ENCODE assay signal across 29 cellular contexts in genomic region chr4:121147923-121148443, GRCh38. TPM values are rescaled to one million over a fixed set of nuclear protein-coding genes. Genes with fewer than 3 reads are reported as not detected.
DNase-seq lines count a peak whose midpoint lies in the region; ATAC-seq lines count a peak whose summit lies in the region.
"Had no signal": no experiment of that assay in that cellular context is flagged by ENCODE, and none has a peak within 500 bp of the region (broad histone marks: within the 10 kb centered on the region; RNA-seq: fewer than 3 reads in every experiment).

No MANE protein-coding gene starts in this region.

- peak overlapping the region; percentile 35 for H3K9ac ChIP-seq in GM23248

- peak overlapping the region; percentile 70 for H3K4me2 ChIP-seq in GM23248 (ENCODE audit: unreplicated experiment)

- in situ Hi-C loops in GM23248 (cut with MboI), result no loop called here

- no peak overlapping the region for H3K4me3 Mint-ChIP-seq in activated T-helper 2 cell treated with anti-CD3 and anti-CD28 coated beads, Interferon-gamma antibody, Interleukin-2, Interleukin-4, amounts not matched to agents 10 μg/mL and 5 μg/mL and 100 μg/mL, durations not matched to agents 14 hours and 24 hours and 36 hours (ENCODE audit: low read depth)
- peak overlapping the region in 1 of 2 donors; percentile 10 for H3K4me3 Mint-ChIP-seq in stimulated activated naive CD8-positive, alpha-beta T cell treated with anti-CD3 and anti-CD28 coated beads, Interleukin-15, amount 100 ng/mL, for 72 hours
- no peak overlapping the region for H3K4me3 Mint-ChIP-seq in activated T-helper 1 cell treated with anti-CD3 and anti-CD28 coated beads, Interleukin-12 subunit alpha, Interleukin-12 subunit beta, Interleukin-2, Interleukin-4 antibody, amounts not matched to agents 30 ng/mL and 10 ng/mL and 1 ng/mL, durations not matched to agents 14 hours and 24 hours and 36 hours
- H3K4me3 Mint-ChIP-seq: activated CD4-positive, alpha-beta T cell treated with anti-CD3 and anti-CD28 coated beads, Interleukin-2, amount 10 ng/mL, durations not matched to agents 7 days and 5 days; mesothelial cell of epicardium had no signal

- peaks cover 45% of the 10 kb centered on the region for H3K4me1 Mint-ChIP-seq in activated T-helper 2 cell treated with anti-CD3 and anti-CD28 coated beads, Interferon-gamma antibody, Interleukin-2, Interleukin-4, amounts not matched to agents 10 μg/mL and 5 μg/mL and 100 μg/mL, durations not matched to agents 14 hours and 24 hours and 36 hours (ENCODE audit: low read depth)
- H3K4me1 Mint-ChIP-seq in stimulated activated naive CD8-positive, alpha-beta T cell treated with anti-CD3 and anti-CD28 coated beads, Interleukin-15, amount 100 ng/mL, for 72 hours, result peaks cover 72% of the 10 kb centered on the region
- H3K4me1 Mint-ChIP-seq in activated T-helper 1 cell treated with anti-CD3 and anti-CD28 coated beads, Interleukin-12 subunit alpha, Interleukin-12 subunit beta, Interleukin-2, Interleukin-4 antibody, amounts not matched to agents 30 ng/mL and 10 ng/mL and 1 ng/mL, durations not matched to agents 14 hours and 24 hours and 36 hours (ENCODE audit: low read depth), result peaks cover 58% of the 10 kb centered on the region

- H3K27me3 Mint-ChIP-seq in activated T-helper 2 cell treated with anti-CD3 and anti-CD28 coated beads, Interferon-gamma antibody, Interleukin-2, Interleukin-4, amounts not matched to agents 10 μg/mL and 5 μg/mL and 100 μg/mL, durations not matched to agents 14 hours and 24 hours and 36 hours (ENCODE audit: low read depth), result peaks cover 6% of the 10 kb centered on the region
- H3K27me3 Mint-ChIP-seq in stimulated activated naive CD8-positive, alpha-beta T cell treated with anti-CD3 and anti-CD28 coated beads, Interleukin-15, amount 100 ng/mL, for 72 hours, result no peaks in the 10 kb centered on the region
- peaks cover 3% of the 10 kb centered on the region for H3K27me3 Mint-ChIP-seq in activated T-helper 1 cell treated with anti-CD3 and anti-CD28 coated beads, Interleukin-12 subunit alpha, Interleukin-12 subunit beta, Interleukin-2, Interleukin-4 antibody, amounts not matched to agents 30 ng/mL and 10 ng/mL and 1 ng/mL, durations not matched to agents 14 hours and 24 hours and 36 hours (ENCODE audit: insufficient read depth)

- peak overlapping the region; percentile 53 for H3K27ac ChIP-seq in GM23248
- H3K27ac ChIP-seq: esophagus muscularis mucosa, left ventricle myocardium inferior, prostate gland, SK-N-MC had no signal

- peak overlapping the region; percentile 31 for H3K4me3 ChIP-seq in GM23248
- H3K4me3 ChIP-seq: esophagus muscularis mucosa, left ventricle myocardium inferior, prostate gland, SK-N-MC, upper lobe of left lung had no signal

- H4K20me1 ChIP-seq in GM23248 (ENCODE audit: insufficient read depth), result no peaks in the 10 kb centered on the region

- no peaks in the 10 kb centered on the region for H3K79me2 ChIP-seq in GM23248 (ENCODE audit: insufficient read depth)

- H3K9me3 Mint-ChIP-seq in activated T-helper 2 cell treated with anti-CD3 and anti-CD28 coated beads, Interferon-gamma antibody, Interleukin-2, Interleukin-4, amounts not matched to agents 10 μg/mL and 5 μg/mL and 100 μg/mL, durations not matched to agents 14 hours and 24 hours and 36 hours, result no peaks in the 10 kb centered on the region
- H3K9me3 Mint-ChIP-seq in stimulated activated naive CD8-positive, alpha-beta T cell treated with anti-CD3 and anti-CD28 coated beads, Interleukin-15, amount 100 ng/mL, for 72 hours, result no peaks in the 10 kb centered on the region
- H3K9me3 Mint-ChIP-seq in activated T-helper 1 cell treated with anti-CD3 and anti-CD28 coated beads, Interleukin-12 subunit alpha, Interleukin-12 subunit beta, Interleukin-2, Interleukin-4 antibody, amounts not matched to agents 30 ng/mL and 10 ng/mL and 1 ng/mL, durations not matched to agents 14 hours and 24 hours and 36 hours, result peaks cover 3% of the 10 kb centered on the region
- H3K9me3 Mint-ChIP-seq: mesothelial cell of epicardium; naive thymus-derived CD4-positive, alpha-beta T cell had no signal

- no peaks in the 10 kb centered on the region for H3K9me2 ChIP-seq in GM23248 (ENCODE audit: insufficient read depth)

- ATAC-seq in stimulated activated naive CD8-positive, alpha-beta T cell treated with anti-CD3 and anti-CD28 coated beads, Interleukin-15, amount 100 ng/mL, for 72 hours, result peak; percentile 24
- no peak for ATAC-seq in GM18519 (IDR thresholded peaks at IDR 0.05; ENCODE audit: low FRiP score, unreplicated experiment)
- ATAC-seq: HCT116; naive thymus-derived CD4-positive, alpha-beta T cell; sciatic nerve had no signal

- WGBS in GM23248 (ENCODE audit: low coverage in 1 of 2, low lambda C conversion rate in 2 of 2, missing lambda C conversion rate in 2 of 2), 2 experiments, result 0% methylated on average over 4 of the region's 4 CpGs

- H3K36me3 ChIP-seq in GM23248 (ENCODE audit: low read depth), result no peaks in the 10 kb centered on the region
- H3K36me3 ChIP-seq: BE2C, esophagus muscularis mucosa, left ventricle myocardium inferior, prostate gland, upper lobe of left lung had no signal

- H3F3A ChIP-seq in GM23248 (ENCODE audit: insufficient read depth), result peaks cover 21% of the 10 kb centered on the region

- H3K9me3 ChIP-seq in GM23248 (ENCODE audit: low read depth), result no peaks in the 10 kb centered on the region
- H3K9me3 ChIP-seq: BE2C, esophagus muscularis mucosa, left ventricle myocardium inferior, prostate gland, upper lobe of left lung had no signal

- peaks cover 51% of the 10 kb centered on the region for H3K4me1 ChIP-seq in GM23248 (ENCODE audit: insufficient read depth)
- H3K4me1 ChIP-seq: BE2C, esophagus muscularis mucosa, left ventricle myocardium inferior, prostate gland, upper lobe of left lung had no signal

- peak overlapping the region; percentile 58 for H3K27ac Mint-ChIP-seq in activated T-helper 2 cell treated with anti-CD3 and anti-CD28 coated beads, Interferon-gamma antibody, Interleukin-2, Interleukin-4, amounts not matched to agents 10 μg/mL and 5 μg/mL and 100 μg/mL, durations not matched to agents 14 hours and 24 hours and 36 hours
- no peak overlapping the region for H3K27ac Mint-ChIP-seq in stimulated activated naive CD8-positive, alpha-beta T cell treated with anti-CD3 and anti-CD28 coated beads, Interleukin-15, amount 100 ng/mL, for 72 hours
- H3K27ac Mint-ChIP-seq in activated T-helper 1 cell treated with anti-CD3 and anti-CD28 coated beads, Interleukin-12 subunit alpha, Interleukin-12 subunit beta, Interleukin-2, Interleukin-4 antibody, amounts not matched to agents 30 ng/mL and 10 ng/mL and 1 ng/mL, durations not matched to agents 14 hours and 24 hours and 36 hours, result no peak overlapping the region
- H3K27ac Mint-ChIP-seq: activated CD4-positive, alpha-beta T cell treated with anti-CD3 and anti-CD28 coated beads, Interleukin-2, amount 10 ng/mL, durations not matched to agents 7 days and 5 days had no signal

- intact Hi-C loops in activated T-helper 2 cell treated with anti-CD3 and anti-CD28 coated beads, Interferon-gamma antibody, Interleukin-2, Interleukin-4, amounts not matched to agents 10 μg/mL and 5 μg/mL and 100 μg/mL, durations not matched to agents 14 hours and 24 hours and 36 hours (cut with micrococcal nuclease), result loop anchor here (1.0 kb wide), 1 partner anchor 10 kb away; no protein-coding TSS in a partner anchor
- intact Hi-C loops in activated T-helper 1 cell treated with anti-CD3 and anti-CD28 coated beads, Interleukin-12 subunit alpha, Interleukin-12 subunit beta, Interleukin-2, Interleukin-4 antibody, amounts not matched to agents 30 ng/mL and 10 ng/mL and 1 ng/mL, durations not matched to agents 14 hours and 24 hours and 36 hours (cut with micrococcal nuclease), result no loop called here

- H2AFZ ChIP-seq in GM23248, result peak overlapping the region; percentile 52

- H3K27me3 ChIP-seq in GM23248 (replicated peaks; ENCODE audit: insufficient read depth), result no peaks in the 10 kb centered on the region
- H3K27me3 ChIP-seq: BE2C, esophagus muscularis mucosa, upper lobe of left lung had no signal

- DNase-seq in AG20443 (ENCODE audit: low spot score) (peak; percentile 64), GM23248 (peak; percentile 84), NCI-H510A (lab: John Stamatoyannopoulos, UW) (no peak)
- no peak for DNase-seq in activated T-helper 2 cell treated with anti-CD3 and anti-CD28 coated beads, Interferon-gamma antibody, Interleukin-2, Interleukin-4, amounts not matched to agents 10 μg/mL and 5 μg/mL and 100 μg/mL, durations not matched to agents 14 hours and 24 hours and 36 hours (ENCODE audit: low spot score)
- DNase-seq in stimulated activated naive CD8-positive, alpha-beta T cell treated with anti-CD3 and anti-CD28 coated beads, Interleukin-15, amount 100 ng/mL, for 72 hours, result no peak
- DNase-seq in activated T-helper 1 cell treated with anti-CD3 and anti-CD28 coated beads, Interleukin-12 subunit alpha, Interleukin-12 subunit beta, Interleukin-2, Interleukin-4 antibody, amounts not matched to agents 30 ng/mL and 10 ng/mL and 1 ng/mL, durations not matched to agents 14 hours and 24 hours and 36 hours (ENCODE audit: low spot score), result no peak
- DNase-seq: activated CD4-positive, alpha-beta T cell treated with anti-CD3 and anti-CD28 coated beads, Interleukin-2, amount 10 ng/mL, durations not matched to agents 7 days and 5 days; activated effector memory CD4-positive, alpha-beta T cell treated with Interleukin-2 at 50 U/mL for 16 hours; BE2C; dermis blood vessel endothelial cell; KBM-7; left ventricle myocardium inferior; MM.1S; naive thymus-derived CD4-positive, alpha-beta T cell; NCI-H2029; NCI-H345; NCI-H82; RPMI8226; stimulated activated CD4-positive, alpha-beta T cell treated with anti-CD3 and anti-CD28 coated beads, Interleukin-12 subunit alpha, Interleukin-12 subunit beta, amount 100 ng/mL, for 4 hours; stimulated activated CD4-positive, alpha-beta T cell treated with anti-CD3 and anti-CD28 coated beads, Interleukin-4, amount 100 ng/mL, for 1 hour; substantia nigra; upper lobe of left lung had no signal

- H3K36me3 Mint-ChIP-seq in activated T-helper 2 cell treated with anti-CD3 and anti-CD28 coated beads, Interferon-gamma antibody, Interleukin-2, Interleukin-4, amounts not matched to agents 10 μg/mL and 5 μg/mL and 100 μg/mL, durations not matched to agents 14 hours and 24 hours and 36 hours (ENCODE audit: low read depth), result peaks cover 38% of the 10 kb centered on the region
- peaks cover 27% of the 10 kb centered on the region for H3K36me3 Mint-ChIP-seq in activated T-helper 1 cell treated with anti-CD3 and anti-CD28 coated beads, Interleukin-12 subunit alpha, Interleukin-12 subunit beta, Interleukin-2, Interleukin-4 antibody, amounts not matched to agents 30 ng/mL and 10 ng/mL and 1 ng/mL, durations not matched to agents 14 hours and 24 hours and 36 hours (ENCODE audit: low read depth)
- H3K36me3 Mint-ChIP-seq: mesothelial cell of epicardium had no signal

RNA-seq across cellular contexts. Expression of gene TNIP3, which starts 16.1 kb away (rescaled TPM):
- total RNA-seq in GM23248 (2014; rRNA removed; shearing (Covaris generic)), result 0.76 and 1.4 TPM in 2 replicates
- polyA plus RNA-seq in GM23248 (2016; fragmentation: Nextera tagmentation; extraction: Ambion mirVana), result 2.2 TPM in 2 replicates
- 9.2 TPM in 2 replicates for total RNA-seq in activated T-helper 2 cell treated with anti-CD3 and anti-CD28 coated beads, Interferon-gamma antibody, Interleukin-2, Interleukin-4, amounts not matched to agents 10 μg/mL and 5 μg/mL and 100 μg/mL, durations not matched to agents 14 hours and 24 hours and 36 hours
- total RNA-seq in activated T-helper 1 cell treated with anti-CD3 and anti-CD28 coated beads, Interleukin-12 subunit alpha, Interleukin-12 subunit beta, Interleukin-2, Interleukin-4 antibody, amounts not matched to agents 30 ng/mL and 10 ng/mL and 1 ng/mL, durations not matched to agents 14 hours and 24 hours and 36 hours, result 21.9 and 23.9 TPM in 2 replicates
- total RNA-seq: left ventricle myocardium inferior, prostate gland had no signal

Comparison
In these comparisons a context has a peak if more than half of its experiments do, and no peak if none do; other contexts are left out.
1. DNase-seq: peak in AG20443 (single experiment) and GM23248 (single experiment); none in activated T-helper 2 cell treated with anti-CD3 and anti-CD28 coated beads, Interferon-gamma antibody, Interleukin-2, Interleukin-4, amounts not matched to agents 10 μg/mL and 5 μg/mL and 100 μg/mL, durations not matched to agents 14 hours and 24 hours and 36 hours (single experiment), stimulated activated naive CD8-positive, alpha-beta T cell treated with anti-CD3 and anti-CD28 coated beads, Interleukin-15, amount 100 ng/mL, for 72 hours (0 of 2), activated T-helper 1 cell treated with anti-CD3 and anti-CD28 coated beads, Interleukin-12 subunit alpha, Interleukin-12 subunit beta, Interleukin-2, Interleukin-4 antibody, amounts not matched to agents 30 ng/mL and 10 ng/mL and 1 ng/mL, durations not matched to agents 14 hours and 24 hours and 36 hours (single experiment) and NCI-H510A (single experiment).